In genomic region chr19:40403262-40403984, GRCh38 we compare ENCODE assay signal across 8 cellular contexts. TPM values are rescaled to one million over a fixed set of nuclear protein-coding genes. Genes with fewer than 3 reads are reported as not detected.
A peak's percentile ranks its signal among the peaks of the same experiment; 100 is the strongest.
DNase-seq lines count a peak whose midpoint lies in the region; ATAC-seq and TF ChIP-seq lines count a peak whose summit lies in the region.

No MANE protein-coding gene starts in this region.

- no peaks in the 10 kb centered on the region for H3K27me3 ChIP-seq in upper lobe of right lung

- peak overlapping the region; percentile 75 for H3K27ac ChIP-seq in upper lobe of right lung

- TF ChIP-seq CTCF in upper lobe of right lung (IDR thresholded peaks at IDR 0.05) = no peak

- peak overlapping the region; percentile 77 for H3K4me3 ChIP-seq in upper lobe of right lung

- no peaks in the 10 kb centered on the region for H3K36me3 Mint-ChIP-seq in activated naive CD4-positive, alpha-beta T cell treated with anti-CD3 and anti-CD28 coated beads, Interleukin-2, amount 50 U/mL, for 24 hours

- peaks cover 34% of the 10 kb centered on the region for H3K4me1 Mint-ChIP-seq in activated naive CD4-positive, alpha-beta T cell treated with anti-CD3 and anti-CD28 coated beads, Interleukin-2, amount 50 U/mL, for 24 hours

- intact Hi-C loops in Right ventricle myocardium superior (cut with DNase I) (no loop called here), posterior cingulate gyrus (cut with DNase I) (no loop called here), upper lobe of right lung (cut with DNase I) (no loop called here)

- no peaks in the 10 kb centered on the region for H3K9me3 Mint-ChIP-seq in activated naive CD4-positive, alpha-beta T cell treated with anti-CD3 and anti-CD28 coated beads, Interleukin-2, amount 50 U/mL, for 24 hours

- H3K36me3 ChIP-seq in upper lobe of right lung = no peaks in the 10 kb centered on the region

- DNase-seq in DMS53 treated with DMSO at 0.1 percent for 48 hours (lab: John Stamatoyannopoulos, UW; ENCODE audit: unreplicated experiment) = peak; percentile 67
- peak; percentile 84 for DNase-seq in LHCN-M2 (ENCODE audit: low read depth)
- DNase-seq in SKM-1 (lab: John Stamatoyannopoulos, UW; ENCODE audit: unreplicated experiment) = peak; percentile 85
- DNase-seq in Right ventricle myocardium superior = peak; percentile 95
- DNase-seq in posterior cingulate gyrus = peak in 7 of 10 donors; percentile 35 to 91 (median 41)
- DNase-seq in upper lobe of right lung = peak; percentile 96

- no peaks in the 10 kb centered on the region for H3K9me3 ChIP-seq in upper lobe of right lung

- H3K27me3 Mint-ChIP-seq in activated naive CD4-positive, alpha-beta T cell treated with anti-CD3 and anti-CD28 coated beads, Interleukin-2, amount 50 U/mL, for 24 hours = no peaks in the 10 kb centered on the region

- peaks cover 7% of the 10 kb centered on the region for H3K4me1 ChIP-seq in upper lobe of right lung

- H3K4me3 Mint-ChIP-seq in activated naive CD4-positive, alpha-beta T cell treated with anti-CD3 and anti-CD28 coated beads, Interleukin-2, amount 50 U/mL, for 24 hours = peak overlapping the region; percentile 91

- ATAC-seq in GM21737 (IDR thresholded peaks at IDR 0.05; ENCODE audit: unreplicated experiment) (peak; percentile 57), Right ventricle myocardium superior (ENCODE audit: poor library complexity) (peak; percentile 94), upper lobe of right lung (peak; percentile 93)

- H3K27ac Mint-ChIP-seq in activated naive CD4-positive, alpha-beta T cell treated with anti-CD3 and anti-CD28 coated beads, Interleukin-2, amount 50 U/mL, for 24 hours = peak overlapping the region; percentile 25

RNA-seq across cellular contexts. Expression of gene PRX, which starts 9.8 kb away (rescaled TPM):
- total RNA-seq in LHCN-M2 (2014; rRNA removed) (1.6 and 1.8 TPM in 2 replicates), Right ventricle myocardium superior (3.8 TPM), upper lobe of right lung (36.2 TPM)
- 1.6 TPM for polyA plus RNA-seq in LHCN-M2 (2012)

RNA-seq across cellular contexts. Expression of gene HIPK4, which starts 13.4 kb away (rescaled TPM):
- total RNA-seq in LHCN-M2 (2014; rRNA removed) (not detected in 2 replicates), Right ventricle myocardium superior (not detected), upper lobe of right lung (0.64 TPM)
- 0.13 TPM for polyA plus RNA-seq in LHCN-M2 (2012)

RNA-seq across cellular contexts. Expression of gene SERTAD1, which starts 22.4 kb away (rescaled TPM):
- 21.7 and 31.2 TPM in 2 replicates for total RNA-seq in LHCN-M2 (2014; rRNA removed)
- 31.8 TPM for polyA plus RNA-seq in LHCN-M2 (2012)
- total RNA-seq in Right ventricle myocardium superior = 10.9 TPM
- total RNA-seq in upper lobe of right lung = 22.1 TPM

RNA-seq across cellular contexts. Expression of gene SERTAD3, which starts 40.7 kb away (rescaled TPM):
- total RNA-seq in LHCN-M2 (2014; rRNA removed) (22.8 and 24.1 TPM in 2 replicates), Right ventricle myocardium superior (22.7 TPM), upper lobe of right lung (32.6 TPM)
- 22.9 TPM for polyA plus RNA-seq in LHCN-M2 (2012)

RNA-seq across cellular contexts. Expression of gene PLD3, which starts 54.9 kb away (rescaled TPM):
- total RNA-seq in LHCN-M2 (2014; rRNA removed) = 338 and 480 TPM in 2 replicates
- polyA plus RNA-seq in LHCN-M2 (2012) = 239 TPM
- total RNA-seq in Right ventricle myocardium superior = 159 TPM
- total RNA-seq in upper lobe of right lung = 432 TPM

Comparison
In these comparisons a context has a peak if more than half of its experiments do, and no peak if none do; other contexts are left out.
1. Peak in every context shown above with its lines: DNase-seq, ATAC-seq, H3K4me3 ChIP-seq and H3K27ac ChIP-seq.
2. DNase-seq: peak in every context shown above with its lines; median percentile 96 in upper lobe of right lung; 95 in Right ventricle myocardium superior; 85 in SKM-1; 84 in LHCN-M2; 67 in DMS53 treated with DMSO at 0.1 percent for 48 hours; 41 in posterior cingulate gyrus.